14 cellular contexts compared by ENCODE assay signal in the genomic region with DNA sequence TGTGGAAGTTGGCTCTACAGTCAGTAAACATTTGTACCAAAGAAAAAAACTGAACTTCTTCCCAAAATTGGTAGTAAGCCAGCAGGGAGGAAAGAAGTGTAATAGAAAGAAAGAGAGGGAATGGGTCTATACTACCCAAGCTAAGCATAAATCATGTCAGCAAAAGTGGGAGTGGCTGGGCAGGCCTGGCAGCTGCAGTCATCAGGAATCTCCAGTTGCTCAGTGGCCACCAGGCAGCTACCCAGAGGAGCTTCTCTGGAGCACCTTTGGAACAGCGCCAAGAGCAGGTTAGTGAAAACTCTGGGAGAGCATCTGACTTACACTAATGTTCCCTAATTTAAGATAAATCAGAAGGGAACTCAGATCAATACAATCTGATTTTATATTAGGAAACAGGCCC. TPM values are rescaled to one million over a fixed set of nuclear protein-coding genes. Genes with fewer than 3 reads are reported as not detected.
A peak's percentile ranks its signal among the peaks of the same experiment; 100 is the strongest.
DNase-seq lines count a peak whose midpoint lies in the region; ATAC-seq and TF ChIP-seq lines count a peak whose summit lies in the region.
"Had no signal": no experiment of that assay in that cellular context is flagged by ENCODE, and none has a peak within 500 bp of the region (broad histone marks: within the 10 kb centered on the region; RNA-seq: fewer than 3 reads in every experiment).

No MANE protein-coding gene starts in this region.

- H3K9me3 ChIP-seq in SK-N-SH = 0 out of 2 replicates have a peak, but pooled peaks cover 7% of the 10 kb centered on the region
- H3K9me3 ChIP-seq: adrenal gland had no signal

- H3K4me3 ChIP-seq in SK-N-SH (ENCODE audit: low read depth in 2 of 2, low read length in 1 of 2) (no peak overlapping the region), fibroblast of mammary gland (ENCODE audit: control insufficient read depth, low read depth, low read length) (no peak overlapping the region)
- H3K4me3 ChIP-seq: adrenal gland, uterus had no signal

- H3K27me3 ChIP-seq in SK-N-SH (ENCODE audit: insufficient read depth) = no peaks in the 10 kb centered on the region
- H3K27me3 ChIP-seq: adrenal gland, uterus had no signal

- CTCF ChIA-PET in SK-N-SH (lab: Yijun Ruan, JAX) = interaction anchor here (0.7 to 1.4 kb wide), 4 partner anchors 13 to 666 kb away, joined by 3 read pairs; no protein-coding TSS in a partner anchor

- no peak for TF ChIP-seq CTCF in SK-N-SH (IDR thresholded peaks at IDR 0.05)
- no peak for TF ChIP-seq CTCF in fibroblast of mammary gland (conservative IDR thresholded peaks at IDR 0.05; ENCODE audit: control insufficient read depth, insufficient read depth, low read depth, low read length)

- H3K4me1 ChIP-seq in SK-N-SH (ENCODE audit: control insufficient read depth in 1 of 2, insufficient read depth in 2 of 2, low read depth in 1 of 2, low read length in 1 of 2) = peaks cover 3 to 5% of the 10 kb centered on the region in 2 experiments; a peak in 3 of 4 replicates
- H3K4me1 ChIP-seq: adrenal gland, uterus had no signal

- H3F3A ChIP-seq in SK-N-SH (replicated peaks; ENCODE audit: insufficient read depth) = peaks cover 6% of the 10 kb centered on the region

- H3K79me2 ChIP-seq in SK-N-SH (ENCODE audit: insufficient read depth) = no peaks in the 10 kb centered on the region

- POLR2A ChIA-PET in SK-N-SH (lab: Yijun Ruan, JAX) = no interaction called here

- no peaks in the 10 kb centered on the region for H3K36me3 Mint-ChIP-seq in activated T-cell treated with anti-CD3 and anti-CD28 coated beads, Interleukin-2, amount 50 U/mL, for 24 hours (ENCODE audit: low read depth)

- H3K27ac Mint-ChIP-seq in activated T-cell treated with anti-CD3 and anti-CD28 coated beads, Interleukin-2, amount 50 U/mL, for 24 hours = no peak overlapping the region

- TF ChIP-seq EP300 in SK-N-SH (IDR thresholded peaks at IDR 0.05; ENCODE audit: borderline replicate concordance in 1 of 2, low read depth in 1 of 2, low read length in 1 of 2) = no peak

- no peak overlapping the region for H3K9ac ChIP-seq in SK-N-SH

- no peak overlapping the region for H3K27ac ChIP-seq in SK-N-SH (ENCODE audit: low read depth in 2 of 2, low read length in 1 of 2)
- H3K27ac ChIP-seq: adrenal gland had no signal

- no peak for TF ChIP-seq RAD21 in SK-N-SH (IDR thresholded peaks at IDR 0.05; ENCODE audit: low read length)

- H4K20me1 ChIP-seq in SK-N-SH (ENCODE audit: insufficient read depth) = no peaks in the 10 kb centered on the region

- no peak for ATAC-seq in SK-N-SH treated with all-trans-retinoic acid at 6 μM for 48 hours
- ATAC-seq in GM18909 (IDR thresholded peaks at IDR 0.05; ENCODE audit: poor library complexity, unreplicated experiment) = no peak
- ATAC-seq in HG03520 (IDR thresholded peaks at IDR 0.05; ENCODE audit: unreplicated experiment) = no peak
- ATAC-seq: activated CD4-positive, CD25-positive, alpha-beta regulatory T cell treated with anti-CD3 and anti-CD28 coated beads, Interleukin-2, amount 50 U/mL, for 24 hours had no signal

- whole genome bisulfite sequencing in SK-N-SH (ENCODE audit: low lambda C conversion rate) = 100% methylated on average over 1 of the region's 1 CpG

- H3K4me1 Mint-ChIP-seq in activated T-cell treated with anti-CD3 and anti-CD28 coated beads, Interleukin-2, amount 50 U/mL, for 24 hours (ENCODE audit: low read depth) = no peaks in the 10 kb centered on the region

- no peak overlapping the region for H2AFZ ChIP-seq in SK-N-SH (ENCODE audit: low read depth)

- H3K4me3 Mint-ChIP-seq in activated T-cell treated with anti-CD3 and anti-CD28 coated beads, Interleukin-2, amount 50 U/mL, for 24 hours = no peak overlapping the region

- peaks cover 48% of the 10 kb centered on the region for H3K27me3 Mint-ChIP-seq in activated T-cell treated with anti-CD3 and anti-CD28 coated beads, Interleukin-2, amount 50 U/mL, for 24 hours

- DNase-seq in SK-N-SH (no peak), NCI-H510A (lab: John Stamatoyannopoulos, UW) (peak; percentile 94), fibroblast of mammary gland (ENCODE audit: low read depth) (peak; percentile 10)
- no peak for DNase-seq in stimulated activated CD4-positive, alpha-beta T cell treated with anti-CD3 and anti-CD28 coated beads, Interleukin-2, amount 100 ng/mL, for 24 hours
- no peak for DNase-seq in activated T-cell treated with anti-CD3 and anti-CD28 coated beads, Interleukin-2, amount 50 U/mL, for 24 hours
- DNase-seq: adrenal gland; mesenchymal stem cell; NCI-H1694; stimulated activated CD8-positive, alpha-beta memory T cell treated with anti-CD3 and anti-CD28 coated beads, Interleukin-4, amount 100 ng/mL, for 48 hours had no signal

- H3K9me3 Mint-ChIP-seq in activated T-cell treated with anti-CD3 and anti-CD28 coated beads, Interleukin-2, amount 50 U/mL, for 24 hours = peaks cover 2% of the 10 kb centered on the region

- H3K36me3 ChIP-seq in SK-N-SH (replicated peaks in 1 of 2; ENCODE audit: control insufficient read depth in 1 of 2, insufficient read depth in 2 of 2, low read length in 1 of 2) = no peaks in the 10 kb centered on the region
- H3K36me3 ChIP-seq: adrenal gland, uterus had no signal

- no peaks in the 10 kb centered on the region for H3K9me2 ChIP-seq in SK-N-SH

- H3K4me2 ChIP-seq in SK-N-SH = no peak overlapping the region

TF ChIP-seq in SK-N-SH, 30 proteins besides CTCF, POLR2A, EP300 and RAD21:
- TF ChIP-seq, protein P1, sequence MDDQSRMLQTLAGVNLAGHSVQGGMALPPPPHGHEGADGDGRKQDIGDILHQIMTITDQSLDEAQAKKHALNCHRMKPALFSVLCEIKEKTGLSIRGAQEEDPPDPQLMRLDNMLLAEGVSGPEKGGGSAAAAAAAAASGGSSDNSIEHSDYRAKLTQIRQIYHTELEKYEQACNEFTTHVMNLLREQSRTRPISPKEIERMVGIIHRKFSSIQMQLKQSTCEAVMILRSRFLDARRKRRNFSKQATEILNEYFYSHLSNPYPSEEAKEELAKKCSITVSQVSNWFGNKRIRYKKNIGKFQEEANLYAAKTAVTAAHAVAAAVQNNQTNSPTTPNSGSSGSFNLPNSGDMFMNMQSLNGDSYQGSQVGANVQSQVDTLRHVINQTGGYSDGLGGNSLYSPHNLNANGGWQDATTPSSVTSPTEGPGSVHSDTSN (IDR thresholded peaks at IDR 0.05) = peak; percentile 85
- TF ChIP-seq YY1 (IDR thresholded peaks at IDR 0.05; ENCODE audit: low read depth) (no peak), RXRA (IDR thresholded peaks at IDR 0.05; ENCODE audit: borderline replicate concordance, low read depth) (no peak), NFIC (IDR thresholded peaks at IDR 0.05; ENCODE audit: borderline replicate concordance) (peak; percentile 61), POLR2AphosphoS5 (IDR thresholded peaks at IDR 0.05; ENCODE audit: low read depth, low read length) (no peak)

TF ChIP-seq in SK-N-SH treated with all-trans-retinoic acid at 6 μM for 48 hours, 23 proteins besides CTCF, POLR2A, EP300 and RAD21 (continues in another document):
- TF ChIP-seq, protein P2, sequence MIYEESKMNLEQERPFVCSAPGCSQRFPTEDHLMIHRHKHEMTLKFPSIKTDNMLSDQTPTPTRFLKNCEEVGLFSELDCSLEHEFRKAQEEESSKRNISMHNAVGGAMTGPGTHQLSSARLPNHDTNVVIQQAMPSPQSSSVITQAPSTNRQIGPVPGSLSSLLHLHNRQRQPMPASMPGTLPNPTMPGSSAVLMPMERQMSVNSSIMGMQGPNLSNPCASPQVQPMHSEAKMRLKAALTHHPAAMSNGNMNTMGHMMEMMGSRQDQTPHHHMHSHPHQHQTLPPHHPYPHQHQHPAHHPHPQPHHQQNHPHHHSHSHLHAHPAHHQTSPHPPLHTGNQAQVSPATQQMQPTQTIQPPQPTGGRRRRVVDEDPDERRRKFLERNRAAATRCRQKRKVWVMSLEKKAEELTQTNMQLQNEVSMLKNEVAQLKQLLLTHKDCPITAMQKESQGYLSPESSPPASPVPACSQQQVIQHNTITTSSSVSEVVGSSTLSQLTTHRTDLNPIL (CRISPR knock-in tag; IDR thresholded peaks at IDR 0.05; ENCODE audit: low read depth) = no peak
- TF ChIP-seq PPARA (CRISPR knock-in tag; IDR thresholded peaks at IDR 0.05; ENCODE audit: borderline replicate concordance) = no peak
- TF ChIP-seq, protein P3, sequence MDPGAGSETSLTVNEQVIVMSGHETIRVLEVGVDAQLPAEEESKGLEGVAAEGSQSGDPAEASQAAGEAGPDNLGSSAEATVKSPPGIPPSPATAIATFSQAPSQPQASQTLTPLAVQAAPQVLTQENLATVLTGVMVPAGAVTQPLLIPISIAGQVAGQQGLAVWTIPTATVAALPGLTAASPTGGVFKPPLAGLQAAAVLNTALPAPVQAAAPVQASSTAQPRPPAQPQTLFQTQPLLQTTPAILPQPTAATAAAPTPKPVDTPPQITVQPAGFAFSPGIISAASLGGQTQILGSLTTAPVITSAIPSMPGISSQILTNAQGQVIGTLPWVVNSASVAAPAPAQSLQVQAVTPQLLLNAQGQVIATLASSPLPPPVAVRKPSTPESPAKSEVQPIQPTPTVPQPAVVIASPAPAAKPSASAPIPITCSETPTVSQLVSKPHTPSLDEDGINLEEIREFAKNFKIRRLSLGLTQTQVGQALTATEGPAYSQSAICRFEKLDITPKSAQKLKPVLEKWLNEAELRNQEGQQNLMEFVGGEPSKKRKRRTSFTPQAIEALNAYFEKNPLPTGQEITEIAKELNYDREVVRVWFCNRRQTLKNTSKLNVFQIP (CRISPR knock-in tag; IDR thresholded peaks at IDR 0.05; ENCODE audit: borderline replicate concordance, low read depth) = no peak
- TF ChIP-seq ZNF565 (CRISPR knock-in tag; conservative IDR thresholded peaks at IDR 0.05; ENCODE audit: low read depth) = no peak
- no peak for TF ChIP-seq GLIS3 (CRISPR knock-in tag; IDR thresholded peaks at IDR 0.05)
- TF ChIP-seq TCF4 (CRISPR knock-in tag; IDR thresholded peaks at IDR 0.05; ENCODE audit: borderline replicate concordance) = no peak
- TF ChIP-seq ZNF8 (CRISPR knock-in tag; IDR thresholded peaks at IDR 0.05) = no peak
- TF ChIP-seq CSDC2 (CRISPR knock-in tag; IDR thresholded peaks at IDR 0.05) = no peak
- no peak for TF ChIP-seq RARB (CRISPR knock-in tag; IDR thresholded peaks at IDR 0.05)
- TF ChIP-seq, protein P4, sequence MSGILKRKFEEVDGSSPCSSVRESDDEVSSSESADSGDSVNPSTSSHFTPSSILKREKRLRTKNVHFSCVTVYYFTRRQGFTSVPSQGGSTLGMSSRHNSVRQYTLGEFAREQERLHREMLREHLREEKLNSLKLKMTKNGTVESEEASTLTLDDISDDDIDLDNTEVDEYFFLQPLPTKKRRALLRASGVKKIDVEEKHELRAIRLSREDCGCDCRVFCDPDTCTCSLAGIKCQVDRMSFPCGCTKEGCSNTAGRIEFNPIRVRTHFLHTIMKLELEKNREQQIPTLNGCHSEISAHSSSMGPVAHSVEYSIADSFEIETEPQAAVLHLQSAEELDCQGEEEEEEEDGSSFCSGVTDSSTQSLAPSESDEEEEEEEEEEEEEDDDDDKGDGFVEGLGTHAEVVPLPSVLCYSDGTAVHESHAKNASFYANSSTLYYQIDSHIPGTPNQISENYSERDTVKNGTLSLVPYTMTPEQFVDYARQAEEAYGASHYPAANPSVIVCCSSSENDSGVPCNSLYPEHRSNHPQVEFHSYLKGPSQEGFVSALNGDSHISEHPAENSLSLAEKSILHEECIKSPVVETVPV (CRISPR knock-in tag; IDR thresholded peaks at IDR 0.05) = no peak
- no peak for TF ChIP-seq TOX (CRISPR knock-in tag; IDR thresholded peaks at IDR 0.05; ENCODE audit: borderline replicate concordance)

RNA-seq across cellular contexts. Expression of a gene that starts 14.3 kb away (rescaled TPM):
- polyA plus RNA-seq in SK-N-SH (2012; rRNA removed) = 2.8 and 3.5 TPM in 2 replicates
- polyA plus RNA-seq in SK-N-SH (2012; cell fraction: cytosol; rRNA removed) = 3.2 and 3.4 TPM in 2 replicates
- 1.2 and 1.4 TPM in 2 replicates for polyA plus RNA-seq in SK-N-SH (2012; cell fraction: nucleus; rRNA removed)

Comparison
In these comparisons a context has a peak if more than half of its experiments do, and no peak if none do; other contexts are left out.
1. DNase-seq: peak in NCI-H510A (single experiment) and fibroblast of mammary gland (single experiment); none in SK-N-SH (single experiment), stimulated activated CD4-positive, alpha-beta T cell treated with anti-CD3 and anti-CD28 coated beads, Interleukin-2, amount 100 ng/mL, for 24 hours (0 of 2) and activated T-cell treated with anti-CD3 and anti-CD28 coated beads, Interleukin-2, amount 50 U/mL, for 24 hours (single experiment).